Comparison of ENCODE assay signal across 1 cellular context in the genomic region with DNA sequence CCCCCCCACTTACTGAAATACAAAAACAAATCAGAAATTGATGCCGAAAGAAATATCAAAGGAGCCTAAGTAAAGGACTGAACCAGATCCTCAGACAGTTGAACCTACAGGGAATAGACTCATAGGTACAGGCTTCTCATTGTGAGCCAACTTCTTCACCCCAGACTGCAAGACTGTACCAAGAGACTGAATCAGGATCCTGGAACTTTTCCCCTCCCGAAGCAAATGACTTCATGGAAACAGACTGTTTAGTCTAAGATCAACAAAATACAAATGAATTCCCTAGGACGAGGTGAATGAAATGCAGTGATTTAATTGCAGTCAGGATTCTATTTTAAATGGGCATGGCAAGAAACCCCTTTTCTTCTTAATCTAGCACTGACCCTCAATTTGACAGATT.
A peak's percentile ranks its signal among the peaks of the same experiment; 100 is the strongest.
TF ChIP-seq lines count a peak whose summit lies in the region.

No MANE protein-coding gene starts in this region.

TF ChIP-seq in IMR-90, 13 proteins besides CTCF, POLR2A, EP300 and RAD21:
- no peak for TF ChIP-seq MAZ (IDR thresholded peaks at IDR 0.05; ENCODE audit: borderline replicate concordance, low read depth, low read length)
- no peak for TF ChIP-seq MAFK (IDR thresholded peaks at IDR 0.05; ENCODE audit: low read depth, low read length)
- TF ChIP-seq FOS (IDR thresholded peaks at IDR 0.05; ENCODE audit: low read depth, low read length), result peak; percentile 42; the same call in 1 of the 2 replicates
- TF ChIP-seq RCOR1 (IDR thresholded peaks at IDR 0.05; ENCODE audit: insufficient replicate concordance, low read length), result no peak
- TF ChIP-seq CEBPB (IDR thresholded peaks at IDR 0.05; ENCODE audit: low read depth, low read length), result peak; percentile 70; the same call in 1 of the 2 replicates
- TF ChIP-seq MXI1 (IDR thresholded peaks at IDR 0.05; ENCODE audit: borderline replicate concordance, low read depth, low read length), result no peak
- TF ChIP-seq BHLHE40 (IDR thresholded peaks at IDR 0.05; ENCODE audit: low read depth, low read length), result no peak
